ENCODE assay signal across 8 cellular contexts in genomic region chr11:128031538-128032134, GRCh38.
DNase-seq lines count a peak whose midpoint lies in the region; ATAC-seq and TF ChIP-seq lines count a peak whose summit lies in the region.
"Not testable (repeated sequence)": the region's sequence is repeated elsewhere in the genome, so short reads cannot be mapped to it uniquely, and the experiment has no call there.

No MANE protein-coding gene starts in this region.

- not testable (repeated sequence) for H3K36me3 Mint-ChIP-seq in activated CD8-positive, alpha-beta T cell treated with anti-CD3 and anti-CD28 coated beads for 36 hours (ENCODE audit: low read depth)

- H3K27me3 Mint-ChIP-seq in activated CD8-positive, alpha-beta T cell treated with anti-CD3 and anti-CD28 coated beads for 36 hours = not testable (repeated sequence)

- DNase-seq in DMS53 (lab: John Stamatoyannopoulos, UW) = peak; percentile 81
- peak; percentile 81 for DNase-seq in HT-29 (ENCODE audit: low spot score)
- peak; percentile 15 for DNase-seq in NK-92 treated with Interleukin-12 subunit alpha and Interleukin-12 subunit beta, amount 100 ng/mL, for 24 hours (lab: John Stamatoyannopoulos, UW)
- peak; percentile 78 for DNase-seq in activated CD8-positive, alpha-beta T cell treated with anti-CD3 and anti-CD28 coated beads for 36 hours
- DNase-seq in effector CD8-positive, alpha-beta T cell (lab: John Stamatoyannopoulos, UW) = peak; percentile 41
- peak; percentile 80 to 89 for DNase-seq in lung microvascular endothelial cell (ENCODE audit: low read depth in 2 of 2)
- DNase-seq in stimulated activated CD8-positive, alpha-beta memory T cell treated with anti-CD3 and anti-CD28 coated beads, Interleukin-4, amount 100 ng/mL, for 48 hours = peak; percentile 64

- CTCF ChIA-PET in activated CD8-positive, alpha-beta T cell treated with anti-CD3 and anti-CD28 coated beads for 36 hours (lab: Charles Lee) = interaction anchor here (0.7 to 2.7 kb wide), 24 partner anchors 9 to 826 kb away, joined by 3 to 97 read pairs (median 4); no protein-coding TSS in a partner anchor

- peak; percentile 91 for TF ChIP-seq CTCF in activated CD8-positive, alpha-beta T cell treated with anti-CD3 and anti-CD28 coated beads for 36 hours (IDR thresholded peaks at IDR 0.05)

- intact Hi-C loops in activated CD8-positive, alpha-beta T cell treated with anti-CD3 and anti-CD28 coated beads for 36 hours (cut with micrococcal nuclease) = loop anchor here (1.0 to 10.0 kb wide), 2 partner anchors 126 to 833 kb away; partner anchors contain the start of gene KCNJ1

- not testable (repeated sequence) for H3K4me3 Mint-ChIP-seq in activated CD8-positive, alpha-beta T cell treated with anti-CD3 and anti-CD28 coated beads for 36 hours

- not testable (repeated sequence) for H3K4me1 Mint-ChIP-seq in activated CD8-positive, alpha-beta T cell treated with anti-CD3 and anti-CD28 coated beads for 36 hours (ENCODE audit: low read depth)

- H3K27ac Mint-ChIP-seq in activated CD8-positive, alpha-beta T cell treated with anti-CD3 and anti-CD28 coated beads for 36 hours = not testable (repeated sequence)

- POLR2A ChIA-PET in activated CD8-positive, alpha-beta T cell treated with anti-CD3 and anti-CD28 coated beads for 36 hours (lab: Charles Lee) = not testable (repeated sequence)

- H3K9me3 Mint-ChIP-seq in activated CD8-positive, alpha-beta T cell treated with anti-CD3 and anti-CD28 coated beads for 36 hours = not testable (repeated sequence)

- ATAC-seq in GM21528 (IDR thresholded peaks at IDR 0.05; ENCODE audit: low FRiP score, unreplicated experiment) = peak; percentile 86
- ATAC-seq in activated CD8-positive, alpha-beta T cell treated with anti-CD3 and anti-CD28 coated beads for 36 hours = peak; percentile 86

Comparison
In these comparisons a context has a peak if more than half of its experiments do, and no peak if none do; other contexts are left out.
1. Peak in every context shown above with its lines: DNase-seq and ATAC-seq.
2. DNase-seq: peak in every context shown above with its lines; median percentile 84 in lung microvascular endothelial cell; 81 in DMS53; 81 in HT-29; 78 in activated CD8-positive, alpha-beta T cell treated with anti-CD3 and anti-CD28 coated beads for 36 hours; 64 in stimulated activated CD8-positive, alpha-beta memory T cell treated with anti-CD3 and anti-CD28 coated beads, Interleukin-4, amount 100 ng/mL, for 48 hours; 41 in effector CD8-positive, alpha-beta T cell; 15 in NK-92 treated with Interleukin-12 subunit alpha and Interleukin-12 subunit beta, amount 100 ng/mL, for 24 hours.